In genomic region chr12:66497000-66497897, GRCh38 we compare ENCODE assay signal across 16 cellular contexts.
DNase-seq lines count a peak whose midpoint lies in the region; TF ChIP-seq lines count a peak whose summit lies in the region.
"Had no signal": no experiment of that assay in that cellular context is flagged by ENCODE, and none has a peak within 500 bp of the region (broad histone marks: within the 10 kb centered on the region; RNA-seq: fewer than 3 reads in every experiment).

No MANE protein-coding gene starts in this region.

- H3K27ac Mint-ChIP-seq in endodermal cell (peak overlapping the region; percentile 87), endothelial cell (ENCODE audit: unreplicated experiment) (no peak overlapping the region)
- H3K27ac Mint-ChIP-seq: IgD-negative memory B cell had no signal

- no peaks in the 10 kb centered on the region for H3K9me3 Mint-ChIP-seq in endodermal cell
- H3K9me3 Mint-ChIP-seq in endothelial cell (ENCODE audit: unreplicated experiment), result no peaks in the 10 kb centered on the region
- H3K9me3 Mint-ChIP-seq: IgD-negative memory B cell had no signal

- H3K4me1 ChIP-seq in endodermal cell (ENCODE audit: control insufficient read depth, insufficient read depth, low read length), result peaks cover 21% of the 10 kb centered on the region
- H3K4me1 ChIP-seq in iPS-20b (ENCODE audit: insufficient read depth, low read length), result peaks cover 65% of the 10 kb centered on the region
- H3K4me1 ChIP-seq in esophagus squamous epithelium, result no peaks in the 10 kb centered on the region
- no peaks in the 10 kb centered on the region for H3K4me1 ChIP-seq in ascending aorta
- H3K4me1 ChIP-seq: A549 had no signal

- H3K9ac ChIP-seq in endodermal cell (ENCODE audit: extremely low read depth, low read length, poor library complexity, severe bottlenecking) (no peak overlapping the region), iPS-20b (ENCODE audit: low read depth, low read length) (peak overlapping the region; percentile 66)
- H3K9ac ChIP-seq: GM23248 had no signal

- no peak for TF ChIP-seq POLR2A in esophagus squamous epithelium (IDR thresholded peaks at IDR 0.05)

- 56 to 59% methylated on average over 6 of the region's 8 CpGs for WGBS in endodermal cell (ENCODE audit: insufficient coverage in 1 of 2, insufficient read length in 1 of 2), 2 experiments
- 76 to 88% methylated on average over 8 of the region's 8 CpGs for WGBS in esophagus squamous epithelium, 2 donors

- H3K4me1 Mint-ChIP-seq in endodermal cell, result peaks cover 56% of the 10 kb centered on the region
- peaks cover 22% of the 10 kb centered on the region for H3K4me1 Mint-ChIP-seq in endothelial cell (ENCODE audit: unreplicated experiment)

- intact Hi-C loops in esophagus squamous epithelium (cut with DNase I), result no loop called here
- intact Hi-C loops in ascending aorta (cut with DNase I), result no loop called here

- H3K9me3 ChIP-seq in endodermal cell (ENCODE audit: control insufficient read depth, low read length) (no peaks in the 10 kb centered on the region), iPS-20b (ENCODE audit: insufficient read depth, low read depth, low read length) (no peaks in the 10 kb centered on the region), esophagus squamous epithelium (no peaks in the 10 kb centered on the region), ascending aorta (no peaks in the 10 kb centered on the region)
- H3K9me3 ChIP-seq: A549 had no signal

- TF ChIP-seq CTCF in endodermal cell (conservative IDR thresholded peaks at IDR 0.05) (no peak), esophagus squamous epithelium (IDR thresholded peaks at IDR 0.05) (no peak), endothelial cell (IDR thresholded peaks at IDR 0.05; ENCODE audit: unreplicated experiment) (no peak), ascending aorta (IDR thresholded peaks at IDR 0.05) (no peak)

- H3K36me3 ChIP-seq in endodermal cell (ENCODE audit: control insufficient read depth, insufficient read depth, low read length), result no peaks in the 10 kb centered on the region
- no peaks in the 10 kb centered on the region for H3K36me3 ChIP-seq in iPS-20b (ENCODE audit: insufficient read depth, low read depth, low read length)
- H3K36me3 ChIP-seq in esophagus squamous epithelium, result no peaks in the 10 kb centered on the region
- no peaks in the 10 kb centered on the region for H3K36me3 ChIP-seq in ascending aorta

- no peak overlapping the region for H3K4me3 Mint-ChIP-seq in endodermal cell
- H3K4me3 Mint-ChIP-seq in endothelial cell (ENCODE audit: unreplicated experiment), result no peak overlapping the region
- H3K4me3 Mint-ChIP-seq: IgD-negative memory B cell had no signal

- H3K27me3 ChIP-seq in endodermal cell (ENCODE audit: control insufficient read depth, insufficient read depth, low read length, poor library complexity, severe bottlenecking) (no peaks in the 10 kb centered on the region), iPS-20b (ENCODE audit: insufficient read depth, low read length) (no peaks in the 10 kb centered on the region), esophagus squamous epithelium (no peaks in the 10 kb centered on the region), ascending aorta (no peaks in the 10 kb centered on the region)

- no peaks in the 10 kb centered on the region for H3K27me3 Mint-ChIP-seq in endodermal cell (ENCODE audit: insufficient read depth)
- H3K27me3 Mint-ChIP-seq in endothelial cell (ENCODE audit: unreplicated experiment), result peaks cover 5% of the 10 kb centered on the region

- peak; percentile 63 for DNase-seq in ELF-1 (ENCODE audit: low read depth, low spot score)
- peak; percentile 65 for DNase-seq in NCI-H226
- peak; percentile 90 for DNase-seq in endodermal cell
- DNase-seq in esophagus squamous epithelium (lab: John Stamatoyannopoulos, UW), result no peak
- DNase-seq in endothelial cell (ENCODE audit: low spot score), result no peak
- DNase-seq in ascending aorta (ENCODE audit: low spot score in 2 of 2), result no peak
- DNase-seq: COR-L47, DMS53, GM23248, NCI-H2081 treated with DMSO at 0.1 percent for 48 hours, NCI-H446 treated with DMSO at 0.1 percent for 48 hours, SHP77 treated with DMSO at 0.1 percent for 48 hours had no signal

- H3K27ac ChIP-seq in endodermal cell (ENCODE audit: low read depth, low read length), result no peak overlapping the region
- peak overlapping the region; percentile 41 for H3K27ac ChIP-seq in iPS-20b (ENCODE audit: low read length)
- H3K27ac ChIP-seq in esophagus squamous epithelium, result no peak overlapping the region
- H3K27ac ChIP-seq in ascending aorta, result no peak overlapping the region
- H3K27ac ChIP-seq: A549, C4-2B, GM23248 had no signal

- H3K4me3 ChIP-seq in endodermal cell (ENCODE audit: low read length) (no peak overlapping the region), iPS-20b (ENCODE audit: low read length) (peak overlapping the region; percentile 28), esophagus squamous epithelium (no peak overlapping the region), ascending aorta (no peak overlapping the region)
- H3K4me3 ChIP-seq: A549, GM23248 had no signal

- no peaks in the 10 kb centered on the region for H3K36me3 Mint-ChIP-seq in endodermal cell (ENCODE audit: low read depth)
- no peaks in the 10 kb centered on the region for H3K36me3 Mint-ChIP-seq in endothelial cell (ENCODE audit: low read depth, unreplicated experiment)
- H3K36me3 Mint-ChIP-seq: IgD-negative memory B cell had no signal

Comparison
In these comparisons a context has a peak if more than half of its experiments do, and no peak if none do; other contexts are left out.
1. DNase-seq: peak in ELF-1 (single experiment), NCI-H226 (single experiment) and endodermal cell (single experiment); none in esophagus squamous epithelium (single experiment), endothelial cell (single experiment) and ascending aorta (0 of 2).